Comparison of ENCODE assay signal across 21 cellular contexts in genomic region chr1:235631816-235632215, GRCh38. TPM values are rescaled to one million over a fixed set of nuclear protein-coding genes. Genes with fewer than 3 reads are reported as not detected.
DNase-seq lines count a peak whose midpoint lies in the region; ATAC-seq and TF ChIP-seq lines count a peak whose summit lies in the region.
"Had no signal": no experiment of that assay in that cellular context is flagged by ENCODE, and none has a peak within 500 bp of the region (broad histone marks: within the 10 kb centered on the region; RNA-seq: fewer than 3 reads in every experiment).

No MANE protein-coding gene starts in this region.

- H3K4me2 ChIP-seq in H9 (ENCODE audit: insufficient read depth, insufficient read length, low read length): no peak overlapping the region

- in situ Hi-C loops in Panc1 (cut with HindIII; ENCODE audit: low pct_unique_long_range_greater_than_20kb, low sequenced_read_pairs): no loop called here
- in situ Hi-C loops in brain microvascular endothelial cell (cut with HindIII; ENCODE audit: low pct_ligation_motif_present, low sequenced_read_pairs): no loop called here

- H4K8ac ChIP-seq in H9 (replicated peaks; ENCODE audit: insufficient read length, low read depth, low read length): no peak overlapping the region

- H2BK12ac ChIP-seq in H9 (ENCODE audit: insufficient read length, low read depth, low read length): no peak overlapping the region

- H3K79me1 ChIP-seq in H9 (ENCODE audit: insufficient read depth, low read depth, low read length, poor library complexity, severe bottlenecking): peaks cover 6% of the 10 kb centered on the region

- no peak overlapping the region for H3K4ac ChIP-seq in H9 (ENCODE audit: low read depth, low read length)

- no peak overlapping the region for H2BK15ac ChIP-seq in H9 (ENCODE audit: low read depth, low read length)

- H2BK120ac ChIP-seq in H9 (ENCODE audit: low read depth, low read length, poor library complexity, severe bottlenecking): no peak overlapping the region

- no peaks in the 10 kb centered on the region; a peak in 2 of 7 replicates for H3K36me3 Mint-ChIP-seq in H9 (ENCODE audit: insufficient read depth in 1 of 3, low read depth in 3 of 3)

- no peak overlapping the region for H2BK20ac ChIP-seq in H9 (ENCODE audit: low read depth, low read length, poor library complexity, severe bottlenecking)

- intact Hi-C loops in Panc1 (cut with micrococcal nuclease; ENCODE audit: unreplicated experiment): no loop called here
- intact Hi-C loops in posterior vena cava (cut with DNase I): no loop called here

- H3K27ac Mint-ChIP-seq in H9: peak overlapping the region in 2 of 3 experiments; percentile 36 to 46; a peak in 2 of 7 replicates
- H3K27ac Mint-ChIP-seq: activated CD4-positive, alpha-beta memory T cell treated with anti-CD3 and anti-CD28 coated beads, Interleukin-2, amount 10 ng/mL, durations not matched to agents 7 days and 5 days; CD4-positive, alpha-beta T cell had no signal

- H3K14ac ChIP-seq in H9 (ENCODE audit: insufficient read depth, low read length): no peak overlapping the region

- H3K27me3 Mint-ChIP-seq in H9 (ENCODE audit: low read depth): no peaks in the 10 kb centered on the region

- no peak overlapping the region for H3K18ac ChIP-seq in H9 (ENCODE audit: insufficient read length, low read depth, low read length)

- H3K4me1 Mint-ChIP-seq in H9: peaks cover 35 to 44% of the 10 kb centered on the region in 2 experiments

- CTCF ChIA-PET in Panc1 (lab: Charles Lee): interaction anchor here (0.6 kb wide), 2 partner anchors 33 to 38 kb away, joined by 3 read pairs; no protein-coding TSS in a partner anchor

- no peak overlapping the region for H2AFZ ChIP-seq in H9 (ENCODE audit: low read length)

- H2AK5ac ChIP-seq in H9 (ENCODE audit: insufficient read length, low read length): no peak overlapping the region

- no peak overlapping the region for H3T11ph ChIP-seq in H9 (ENCODE audit: low read length)

- H4K5ac ChIP-seq in H9 (ENCODE audit: insufficient read length, low read depth, low read length): no peak overlapping the region

- no peak overlapping the region for H3K4me3 ChIP-seq in Panc1 (ENCODE audit: low read depth in 2 of 2, low read length in 2 of 2)
- no peak overlapping the region for H3K4me3 ChIP-seq in brain microvascular endothelial cell (ENCODE audit: low read depth, low read length)

- no peak overlapping the region for H3K23ac ChIP-seq in H9 (ENCODE audit: insufficient read length, low read depth, low read length)

- H3K4me1 ChIP-seq in H9 (ENCODE audit: insufficient read depth, low read length) (peaks cover 10% of the 10 kb centered on the region), Panc1 (ENCODE audit: control insufficient read depth, insufficient read depth, low read length) (no peaks in the 10 kb centered on the region; the same call in 1 of the 2 replicates)

- H3K79me2 ChIP-seq in H9 (ENCODE audit: insufficient read depth, low read length): peaks cover 1% of the 10 kb centered on the region; the same call in 1 of the 2 replicates

- H3K27me3 ChIP-seq in H9 (ENCODE audit: insufficient read depth, low read length) (no peaks in the 10 kb centered on the region), Panc1 (ENCODE audit: control insufficient read depth, insufficient read depth, low read length) (no peaks in the 10 kb centered on the region), brain microvascular endothelial cell (replicated peaks) (no peaks in the 10 kb centered on the region)
- H3K27me3 ChIP-seq: ascending aorta had no signal

- ATAC-seq in Panc1 (0 out of 2 replicates have a peak, but pooled peaks have one; percentile 56), GM19467 (IDR thresholded peaks at IDR 0.05; ENCODE audit: unreplicated experiment) (no peak), GM21423 (IDR thresholded peaks at IDR 0.05; ENCODE audit: unreplicated experiment) (no peak)
- ATAC-seq: naive thymus-derived CD4-positive, alpha-beta T cell had no signal

- no TSS peak for BruUV-seq in Panc1 (replicated peaks; lab: Mats Ljungman, UMichigan)

- H2BK5ac ChIP-seq in H9 (ENCODE audit: insufficient read length, low read length): no peak overlapping the region

- H3K9me3 ChIP-seq in H9 (ENCODE audit: control insufficient read depth, low read depth, low read length): no peaks in the 10 kb centered on the region
- no peaks in the 10 kb centered on the region for H3K9me3 ChIP-seq in Panc1 (ENCODE audit: control insufficient read depth, insufficient read depth, low read depth, low read length)
- H3K9me3 ChIP-seq: ascending aorta had no signal

- H3K4me3 Mint-ChIP-seq in H9: no peak overlapping the region; a peak in 1 of 5 replicates
- H3K4me3 Mint-ChIP-seq: CD4-positive, alpha-beta T cell had no signal

- no peaks in the 10 kb centered on the region for H3K23me2 ChIP-seq in H9 (ENCODE audit: insufficient read length, low read depth, low read length, poor library complexity, severe bottlenecking)

- peak; percentile 44; the same call in 2 of the 3 replicates for TF ChIP-seq CTCF in H9 (conservative IDR thresholded peaks at IDR 0.05)
- no peak for TF ChIP-seq CTCF in Panc1 (IDR thresholded peaks at IDR 0.05)
- TF ChIP-seq CTCF in brain microvascular endothelial cell (IDR thresholded peaks at IDR 0.05; ENCODE audit: low read depth, low read length, missing control alignments): peak; percentile 32

- no peak overlapping the region for H4K91ac ChIP-seq in H9 (ENCODE audit: insufficient read length, low read depth, low read length)

- no peak for DNase-seq in H9
- DNase-seq in Panc1 (ENCODE audit: low read depth, low spot score): no peak
- no peak for DNase-seq in brain microvascular endothelial cell
- peak; percentile 26 for DNase-seq in posterior vena cava (ENCODE audit: low spot score)
- DNase-seq in iPS-NIHi11 (ENCODE audit: low spot score): no peak
- DNase-seq in midbrain (lab: John Stamatoyannopoulos, UW): no peak
- DNase-seq: activated CD4-positive, alpha-beta memory T cell treated with anti-CD3 and anti-CD28 coated beads, Interleukin-2, amount 10 ng/mL, durations not matched to agents 7 days and 5 days; activated naive CD4-positive, alpha-beta T cell treated with Interleukin-2 at 50 U/mL for 16 hours; activated T-cell treated with anti-CD3 and anti-CD28 coated beads, Interleukin-2, amount 50 U/mL, for 1 hour; CD4-positive, alpha-beta T cell; hippocampal formation; kidney; naive thymus-derived CD4-positive, alpha-beta T cell; NCI-H1417 treated with DMSO at 0.1 percent for 48 hours; NCI-H524 treated with DMSO at 0.1 percent for 48 hours had no signal

- no peak overlapping the region for H3K9ac ChIP-seq in H9 (ENCODE audit: extremely low read depth, insufficient read length, low read length)

- no CpG with 5 or more reads among the region's 7 CpGs for WGBS in H9 (ENCODE audit: extremely low coverage, insufficient read length, low lambda C conversion rate)

- H3K27ac ChIP-seq in H9 (ENCODE audit: insufficient read length, low read depth, low read length) (no peak overlapping the region), Panc1 (ENCODE audit: low read length) (no peak overlapping the region), brain microvascular endothelial cell (peak overlapping the region; percentile 56)
- H3K27ac ChIP-seq: ascending aorta, coronary artery had no signal

- no peak overlapping the region for H3K56ac ChIP-seq in H9 (ENCODE audit: insufficient read length, low read depth, low read length)

- no peaks in the 10 kb centered on the region for H4K20me1 ChIP-seq in H9 (ENCODE audit: control insufficient read depth, insufficient read depth, insufficient read length)

- H3K9me3 Mint-ChIP-seq in H9: no peaks in the 10 kb centered on the region; a peak in 1 of 5 replicates
- H3K9me3 Mint-ChIP-seq: activated CD4-positive, alpha-beta memory T cell treated with anti-CD3 and anti-CD28 coated beads, Interleukin-2, amount 10 ng/mL, durations not matched to agents 7 days and 5 days; CD4-positive, alpha-beta T cell had no signal

- POLR2A ChIA-PET in Panc1 (lab: Charles Lee): interaction anchor here (0.6 kb wide), 1 partner anchor 126 kb away, joined by 4 read pairs; no protein-coding TSS in a partner anchor

- H3K36me3 ChIP-seq in Panc1 (ENCODE audit: control insufficient read depth, insufficient read depth, low read length): no peaks in the 10 kb centered on the region
- H3K36me3 ChIP-seq in brain microvascular endothelial cell (replicated peaks): no peaks in the 10 kb centered on the region
- H3K36me3 ChIP-seq: ascending aorta had no signal

RNA-seq across cellular contexts. Expression of gene GNG4, which starts 17.8 kb away (rescaled TPM):
- total RNA-seq in H9 (2021) (32.2 and 34.4 TPM in 2 replicates), Panc1 (2021; ENCODE audit: unreplicated experiment) (1.1 TPM), posterior vena cava (under 1 TPM; 0.32 to 0.38 TPM)
- 2.7 TPM for polyA plus RNA-seq in Panc1 (2012; ENCODE audit: insufficient read length)
- total RNA-seq: ascending aorta; CD4-positive, alpha-beta T cell; endothelial cell of umbilical vein; kidney; pulmonary artery endothelial cell had no signal
- polyA plus RNA-seq: naive thymus-derived CD4-positive, alpha-beta T cell had no signal

Comparison
In these comparisons a context has a peak if more than half of its experiments do, and no peak if none do; other contexts are left out.
1. RNA of gene GNG4, which starts 17.8 kb away (total RNA-seq): 32.2 to 34.4 TPM in H9; 1.1 TPM in Panc1 (single experiment) and 0.32 to 0.38 TPM in posterior vena cava; every median in the first group is over 10 times any median in the second.